In the genomic region with DNA sequence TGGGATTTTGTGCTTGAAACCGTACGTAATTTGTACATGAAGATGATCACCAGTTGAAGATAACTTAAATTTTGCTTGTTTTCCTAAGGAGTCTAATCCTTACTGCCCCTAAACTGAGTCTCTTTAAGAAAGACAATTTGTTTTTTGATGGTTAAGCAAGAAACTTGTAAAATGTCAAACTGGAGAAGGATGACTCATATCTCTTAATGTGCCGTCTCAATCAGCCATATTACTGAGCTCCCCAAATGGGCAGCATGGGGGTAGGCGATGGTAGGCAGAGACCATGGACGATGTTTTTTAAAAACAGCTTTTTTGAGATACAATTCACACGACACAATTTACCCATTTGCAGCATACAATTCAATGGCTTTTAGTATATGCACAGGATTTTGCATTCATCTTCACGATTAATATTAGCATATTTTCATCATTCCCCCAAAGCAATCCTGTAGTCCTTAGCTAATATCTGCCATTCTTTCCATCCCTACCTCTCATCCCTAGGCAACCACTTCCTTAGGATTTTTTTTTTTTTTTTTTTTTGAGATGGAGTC, we compare ENCODE assay signal across 11 cellular contexts. TPM values are rescaled to one million over a fixed set of nuclear protein-coding genes. Genes with fewer than 3 reads are reported as not detected.
A peak's percentile ranks its signal among the peaks of the same experiment; 100 is the strongest.
DNase-seq lines count a peak whose midpoint lies in the region; ATAC-seq and TF ChIP-seq lines count a peak whose summit lies in the region.
"Had no signal": no experiment of that assay in that cellular context is flagged by ENCODE, and none has a peak within 500 bp of the region (broad histone marks: within the 10 kb centered on the region; RNA-seq: fewer than 3 reads in every experiment).

No MANE protein-coding gene starts in this region.

- ATAC-seq in stimulated activated naive CD8-positive, alpha-beta T cell treated with anti-CD3 and anti-CD28 coated beads, Interleukin-15, Interleukin-2, amounts not matched to agents 100 U/mL and 50 U/mL, for 24 hours: no peak
- ATAC-seq in activated CD8-positive, alpha-beta T cell treated with anti-CD3 and anti-CD28 coated beads for 36 hours: no peak
- ATAC-seq in natural killer cell (peak in 1 of 3 donors; percentile 17), HG03432 (IDR thresholded peaks at IDR 0.05; ENCODE audit: unreplicated experiment) (no peak)

- no peaks in the 10 kb centered on the region for H3K9me3 ChIP-seq in OCI-LY7 (ENCODE audit: low read length)

- no peaks in the 10 kb centered on the region for H3K9me3 Mint-ChIP-seq in stimulated activated naive CD8-positive, alpha-beta T cell treated with anti-CD3 and anti-CD28 coated beads, Interleukin-15, Interleukin-2, amounts not matched to agents 100 ng/mL and 50 ng/mL, for 24 hours
- H3K9me3 Mint-ChIP-seq in activated CD8-positive, alpha-beta T cell treated with anti-CD3 and anti-CD28 coated beads for 36 hours: no peaks in the 10 kb centered on the region
- no peaks in the 10 kb centered on the region for H3K9me3 Mint-ChIP-seq in natural killer cell
- H3K9me3 Mint-ChIP-seq: mesothelial cell of epicardium had no signal

- intact Hi-C loops in activated CD8-positive, alpha-beta T cell treated with anti-CD3 and anti-CD28 coated beads for 36 hours (cut with micrococcal nuclease): loop anchor here (1.0 to 2.0 kb wide), 2 partner anchors 14 to 38 kb away; no protein-coding TSS in a partner anchor
- intact Hi-C loops in natural killer cell (cut with micrococcal nuclease) (no loop called here), OCI-LY7 (cut with micrococcal nuclease; ENCODE audit: unreplicated experiment) (no loop called here)

- no peak for TF ChIP-seq CTCF in activated CD8-positive, alpha-beta T cell treated with anti-CD3 and anti-CD28 coated beads for 36 hours (IDR thresholded peaks at IDR 0.05)
- TF ChIP-seq CTCF in natural killer cell (IDR thresholded peaks at IDR 0.05): no peak
- no peak for TF ChIP-seq CTCF in OCI-LY7 (conservative IDR thresholded peaks at IDR 0.05; ENCODE audit: low read length)

- H3K4me2 ChIP-seq in OCI-LY7 (ENCODE audit: low read length): no peak overlapping the region

- peak overlapping the region; percentile 57 for H3K4me3 Mint-ChIP-seq in stimulated activated naive CD8-positive, alpha-beta T cell treated with anti-CD3 and anti-CD28 coated beads, Interleukin-15, Interleukin-2, amounts not matched to agents 100 ng/mL and 50 ng/mL, for 24 hours
- peak overlapping the region; percentile 58 for H3K4me3 Mint-ChIP-seq in activated CD8-positive, alpha-beta T cell treated with anti-CD3 and anti-CD28 coated beads for 36 hours
- H3K4me3 Mint-ChIP-seq in natural killer cell: peak overlapping the region; percentile 69
- H3K4me3 Mint-ChIP-seq: mesothelial cell of epicardium had no signal

- POLR2A ChIA-PET in activated CD8-positive, alpha-beta T cell treated with anti-CD3 and anti-CD28 coated beads for 36 hours (lab: Charles Lee): interaction anchor here (1.1 to 6.5 kb wide), 5 partner anchors 13 to 61 kb away, joined by 3 to 64 read pairs (median 7); a partner anchor contains a TSS
- POLR2A ChIA-PET in OCI-LY7 (lab: Charles Lee): interaction anchor here (0.6 to 1.1 kb wide), 2 partner anchors 15 to 60 kb away, joined by 3 to 5 read pairs; no protein-coding TSS in a partner anchor

- H2AFZ ChIP-seq in OCI-LY7 (ENCODE audit: low read length): no peak overlapping the region

- no peaks in the 10 kb centered on the region for H3K9me2 ChIP-seq in OCI-LY7 (ENCODE audit: insufficient read depth, low read length)

- no peaks in the 10 kb centered on the region for H3K79me2 ChIP-seq in OCI-LY7 (ENCODE audit: insufficient read depth, low read depth, low read length)

- H3K27me3 Mint-ChIP-seq in stimulated activated naive CD8-positive, alpha-beta T cell treated with anti-CD3 and anti-CD28 coated beads, Interleukin-15, Interleukin-2, amounts not matched to agents 100 ng/mL and 50 ng/mL, for 24 hours: no peaks in the 10 kb centered on the region
- H3K27me3 Mint-ChIP-seq in activated CD8-positive, alpha-beta T cell treated with anti-CD3 and anti-CD28 coated beads for 36 hours: no peaks in the 10 kb centered on the region
- H3K27me3 Mint-ChIP-seq in natural killer cell (ENCODE audit: low read depth in 2 of 2): no peaks in the 10 kb centered on the region

- no TSS peak for BruUV-seq in OCI-LY7 (replicated peaks; lab: Mats Ljungman, UMichigan)

- peak overlapping the region; percentile 81 for H3K27ac Mint-ChIP-seq in stimulated activated naive CD8-positive, alpha-beta T cell treated with anti-CD3 and anti-CD28 coated beads, Interleukin-15, Interleukin-2, amounts not matched to agents 100 ng/mL and 50 ng/mL, for 24 hours
- H3K27ac Mint-ChIP-seq in activated CD8-positive, alpha-beta T cell treated with anti-CD3 and anti-CD28 coated beads for 36 hours: peak overlapping the region; percentile 84
- H3K27ac Mint-ChIP-seq in natural killer cell: peak overlapping the region; percentile 91 to 94
- H3K27ac Mint-ChIP-seq: mesothelial cell of epicardium had no signal

- DNase-seq in stimulated activated naive CD8-positive, alpha-beta T cell treated with anti-CD3 and anti-CD28 coated beads, Interleukin-15, Interleukin-2, amounts not matched to agents 100 U/mL and 50 U/mL, for 24 hours: no peak
- peak; percentile 32 for DNase-seq in activated CD8-positive, alpha-beta T cell treated with anti-CD3 and anti-CD28 coated beads for 36 hours
- DNase-seq in natural killer cell: no peak
- no peak for DNase-seq in OCI-LY7 (ENCODE audit: low spot score)
- no peak for DNase-seq in NCI-H2029 (lab: John Stamatoyannopoulos, UW)
- no peak for DNase-seq in hypothalamus (lab: John Stamatoyannopoulos, UW)
- DNase-seq: activated gamma-delta T cell treated with Interleukin-2 at 50 U/mL for 16 hours had no signal

- no peak overlapping the region for H3K27ac ChIP-seq in OCI-LY7 (ENCODE audit: low read depth, low read length, poor library complexity, severe bottlenecking)
- H3K27ac ChIP-seq: VCaP had no signal

- peaks cover 5% of the 10 kb centered on the region for H3K4me1 ChIP-seq in OCI-LY7 (ENCODE audit: insufficient read depth, low read length, poor library complexity, severe bottlenecking)

- peaks cover 3% of the 10 kb centered on the region for H3K36me3 Mint-ChIP-seq in stimulated activated naive CD8-positive, alpha-beta T cell treated with anti-CD3 and anti-CD28 coated beads, Interleukin-15, Interleukin-2, amounts not matched to agents 100 ng/mL and 50 ng/mL, for 24 hours (ENCODE audit: low read depth)
- H3K36me3 Mint-ChIP-seq in activated CD8-positive, alpha-beta T cell treated with anti-CD3 and anti-CD28 coated beads for 36 hours (ENCODE audit: low read depth): peaks cover 6% of the 10 kb centered on the region
- no peaks in the 10 kb centered on the region for H3K36me3 Mint-ChIP-seq in natural killer cell
- H3K36me3 Mint-ChIP-seq: mesothelial cell of epicardium had no signal

- no peak overlapping the region for H3K4me3 ChIP-seq in OCI-LY7 (ENCODE audit: low read depth, low read length, poor library complexity, severe bottlenecking)

- CTCF ChIA-PET in activated CD8-positive, alpha-beta T cell treated with anti-CD3 and anti-CD28 coated beads for 36 hours (lab: Charles Lee): interaction anchor here (0.6 to 7.9 kb wide), 16 partner anchors 9 to 98 kb away, joined by 3 to 64 read pairs (median 4); a partner anchor contains a TSS
- CTCF ChIA-PET in OCI-LY7 (lab: Charles Lee; ENCODE audit: unreplicated experiment): interaction anchor here (1.1 kb wide), 1 partner anchor 13 kb away, joined by 3 read pairs; no protein-coding TSS in a partner anchor

- no peaks in the 10 kb centered on the region for H3K36me3 ChIP-seq in OCI-LY7 (ENCODE audit: insufficient read depth, low read length)

- H3K4me1 Mint-ChIP-seq in stimulated activated naive CD8-positive, alpha-beta T cell treated with anti-CD3 and anti-CD28 coated beads, Interleukin-15, Interleukin-2, amounts not matched to agents 100 ng/mL and 50 ng/mL, for 24 hours (ENCODE audit: low read depth): peaks cover 74% of the 10 kb centered on the region
- peaks cover 67% of the 10 kb centered on the region for H3K4me1 Mint-ChIP-seq in activated CD8-positive, alpha-beta T cell treated with anti-CD3 and anti-CD28 coated beads for 36 hours (ENCODE audit: low read depth)
- H3K4me1 Mint-ChIP-seq in natural killer cell: peaks cover 94 to 96% of the 10 kb centered on the region in 2 donors

- no peaks in the 10 kb centered on the region for H4K20me1 ChIP-seq in OCI-LY7 (ENCODE audit: insufficient read depth, low read length)

RNA-seq across cellular contexts. Expression of a gene that starts 14.3 kb away (rescaled TPM):
- total RNA-seq in activated CD8-positive, alpha-beta T cell treated with anti-CD3 and anti-CD28 coated beads for 36 hours: 10 to 100 TPM; 12.7 to 18.0 TPM
- total RNA-seq in natural killer cell (100 to 1,000 TPM; 153 to 159 (median 158) TPM), OCI-LY7 (2022) (19.1 and 21.0 TPM in 2 replicates)
- 7.0 and 7.5 TPM in 2 replicates for total RNA-seq in OCI-LY7 (2014; rRNA removed; shearing (Covaris generic))

Comparison
In these comparisons a context has a peak if more than half of its experiments do, and no peak if none do; other contexts are left out.
1. RNA of a gene that starts 14.3 kb away (total RNA-seq): 153 to 159 TPM in natural killer cell; 7.0 to 21.0 TPM in OCI-LY7 and 12.7 to 18.0 TPM in activated CD8-positive, alpha-beta T cell treated with anti-CD3 and anti-CD28 coated beads for 36 hours; every median in the first group is over 4 times any median in the second.
2. Peak in every context shown above with its lines, with median percentiles within 50 percentile points of each other: H3K27ac Mint-ChIP-seq and H3K4me3 Mint-ChIP-seq.